Comparison of ENCODE assay signal across 12 cellular contexts in the genomic region with DNA sequence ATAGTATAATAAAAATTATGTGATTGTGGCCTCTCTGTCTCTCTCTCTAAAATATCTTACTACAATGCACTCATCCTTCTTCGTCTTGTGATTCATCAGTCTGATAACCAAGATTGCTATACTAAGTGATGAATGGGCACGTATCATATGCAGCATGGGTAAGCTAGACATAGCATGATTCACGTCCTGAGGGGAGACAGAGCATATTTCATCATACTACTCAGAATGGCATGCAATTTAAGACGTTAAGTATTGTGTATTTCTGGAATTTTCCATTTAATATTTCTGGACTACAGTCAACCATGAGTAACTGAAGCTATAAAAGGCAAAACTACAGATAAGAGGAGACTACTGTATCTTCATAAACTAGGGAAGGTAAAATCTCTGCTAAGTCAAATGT.
DNase-seq lines count a peak whose midpoint lies in the region; ATAC-seq and TF ChIP-seq lines count a peak whose summit lies in the region.
"Had no signal": no experiment of that assay in that cellular context is flagged by ENCODE, and none has a peak within 500 bp of the region (broad histone marks: within the 10 kb centered on the region; RNA-seq: fewer than 3 reads in every experiment).

No MANE protein-coding gene starts in this region.

- CTCF ChIA-PET in Panc1 (lab: Charles Lee): no interaction called here

- H3K27ac ChIP-seq in Panc1 (ENCODE audit: low read length) (no peak overlapping the region), smooth muscle cell (ENCODE audit: low read depth) (peak overlapping the region; percentile 90)
- H3K27ac ChIP-seq: 22Rv1, pancreas had no signal

- 3% methylated on average over 4 of the region's 4 CpGs for WGBS in smooth muscle cell (ENCODE audit: low lambda C conversion rate)

- no peak overlapping the region for H2AFZ ChIP-seq in smooth muscle cell (ENCODE audit: low read depth)

- no peaks in the 10 kb centered on the region for H3K79me2 ChIP-seq in smooth muscle cell (ENCODE audit: low read depth)

- no peaks in the 10 kb centered on the region for H3K4me1 ChIP-seq in Panc1 (ENCODE audit: control insufficient read depth, insufficient read depth, low read length)
- H3K4me1 ChIP-seq in smooth muscle cell (ENCODE audit: low read depth): peaks cover 12% of the 10 kb centered on the region
- H3K4me1 ChIP-seq: pancreas had no signal

- H3K27me3 Mint-ChIP-seq in activated T-helper 1 cell treated with anti-CD3 and anti-CD28 coated beads, Interleukin-12 subunit alpha, Interleukin-12 subunit beta, Interleukin-2, Interleukin-4 antibody, amounts not matched to agents 30 ng/mL and 10 ng/mL and 1 ng/mL, durations not matched to agents 14 hours and 24 hours and 36 hours (ENCODE audit: insufficient read depth): no peaks in the 10 kb centered on the region

- no peak overlapping the region for H3K27ac Mint-ChIP-seq in activated T-helper 1 cell treated with anti-CD3 and anti-CD28 coated beads, Interleukin-12 subunit alpha, Interleukin-12 subunit beta, Interleukin-2, Interleukin-4 antibody, amounts not matched to agents 30 ng/mL and 10 ng/mL and 1 ng/mL, durations not matched to agents 14 hours and 24 hours and 36 hours

- H3K9ac ChIP-seq in smooth muscle cell (ENCODE audit: low read depth): no peak overlapping the region

- H3K36me3 ChIP-seq in Panc1 (ENCODE audit: control insufficient read depth, insufficient read depth, low read length) (no peaks in the 10 kb centered on the region), smooth muscle cell (ENCODE audit: low read depth) (no peaks in the 10 kb centered on the region)
- H3K36me3 ChIP-seq: pancreas had no signal

- intact Hi-C loops in Panc1 (cut with micrococcal nuclease; ENCODE audit: unreplicated experiment): no loop called here
- intact Hi-C loops in activated T-helper 1 cell treated with anti-CD3 and anti-CD28 coated beads, Interleukin-12 subunit alpha, Interleukin-12 subunit beta, Interleukin-2, Interleukin-4 antibody, amounts not matched to agents 30 ng/mL and 10 ng/mL and 1 ng/mL, durations not matched to agents 14 hours and 24 hours and 36 hours (cut with micrococcal nuclease): no loop called here
- intact Hi-C loops in posterior cingulate gyrus (cut with DNase I): no loop called here

- H3K27me3 ChIP-seq in Panc1 (ENCODE audit: control insufficient read depth, insufficient read depth, low read length) (no peaks in the 10 kb centered on the region), smooth muscle cell (ENCODE audit: low read depth) (no peaks in the 10 kb centered on the region)
- H3K27me3 ChIP-seq: pancreas had no signal

- H3K9me3 Mint-ChIP-seq in activated T-helper 1 cell treated with anti-CD3 and anti-CD28 coated beads, Interleukin-12 subunit alpha, Interleukin-12 subunit beta, Interleukin-2, Interleukin-4 antibody, amounts not matched to agents 30 ng/mL and 10 ng/mL and 1 ng/mL, durations not matched to agents 14 hours and 24 hours and 36 hours: no peaks in the 10 kb centered on the region

- H3K4me3 ChIP-seq in Panc1 (ENCODE audit: low read depth in 2 of 2, low read length in 2 of 2) (no peak overlapping the region), smooth muscle cell (no peak overlapping the region)
- H3K4me3 ChIP-seq: pancreas had no signal

- POLR2A ChIA-PET in Panc1 (lab: Charles Lee): interaction anchor here (0.6 kb wide), 1 partner anchor 417 kb away, joined by 4 read pairs; no protein-coding TSS in a partner anchor

- peaks cover 7% of the 10 kb centered on the region for H3F3A ChIP-seq in smooth muscle cell (ENCODE audit: low read depth)

- TF ChIP-seq CTCF in Panc1 (IDR thresholded peaks at IDR 0.05): no peak
- TF ChIP-seq CTCF in smooth muscle cell (IDR thresholded peaks at IDR 0.05; ENCODE audit: borderline replicate concordance, insufficient read depth, poor library complexity, severe bottlenecking): no peak

- peaks cover 4% of the 10 kb centered on the region for H3K4me1 Mint-ChIP-seq in activated T-helper 1 cell treated with anti-CD3 and anti-CD28 coated beads, Interleukin-12 subunit alpha, Interleukin-12 subunit beta, Interleukin-2, Interleukin-4 antibody, amounts not matched to agents 30 ng/mL and 10 ng/mL and 1 ng/mL, durations not matched to agents 14 hours and 24 hours and 36 hours (ENCODE audit: low read depth)

- in situ Hi-C loops in Panc1 (cut with HindIII; ENCODE audit: low pct_unique_long_range_greater_than_20kb, low sequenced_read_pairs): no loop called here

- no peaks in the 10 kb centered on the region for H3K9me3 ChIP-seq in Panc1 (ENCODE audit: control insufficient read depth, insufficient read depth, low read depth, low read length)
- H3K9me3 ChIP-seq in smooth muscle cell (replicated peaks; ENCODE audit: low read depth): no peaks in the 10 kb centered on the region
- H3K9me3 ChIP-seq: pancreas had no signal

- H3K36me3 Mint-ChIP-seq in activated T-helper 1 cell treated with anti-CD3 and anti-CD28 coated beads, Interleukin-12 subunit alpha, Interleukin-12 subunit beta, Interleukin-2, Interleukin-4 antibody, amounts not matched to agents 30 ng/mL and 10 ng/mL and 1 ng/mL, durations not matched to agents 14 hours and 24 hours and 36 hours (ENCODE audit: low read depth): peaks cover 5% of the 10 kb centered on the region

- BruUV-seq in Panc1 (replicated peaks; lab: Mats Ljungman, UMichigan): no TSS peak

- peak overlapping the region; percentile 55 for H3K4me2 ChIP-seq in smooth muscle cell

- ATAC-seq in Panc1 (peak; percentile 60; the same call in 1 of the 2 replicates), esophagus mucosa (peak; percentile 47), HG03135 (IDR thresholded peaks at IDR 0.05; ENCODE audit: unreplicated experiment) (no peak)

- H3K4me3 Mint-ChIP-seq in activated T-helper 1 cell treated with anti-CD3 and anti-CD28 coated beads, Interleukin-12 subunit alpha, Interleukin-12 subunit beta, Interleukin-2, Interleukin-4 antibody, amounts not matched to agents 30 ng/mL and 10 ng/mL and 1 ng/mL, durations not matched to agents 14 hours and 24 hours and 36 hours: no peak overlapping the region

- DNase-seq in NOMO-1 treated with DMSO at 0.1 percent for 48 hours (lab: John Stamatoyannopoulos, UW; ENCODE audit: unreplicated experiment): peak; percentile 3
- DNase-seq in NOMO-1 treated with dmso at 0.1 percent for 144 hours (lab: John Stamatoyannopoulos, UW; ENCODE audit: unreplicated experiment): no peak
- DNase-seq in Panc1 (ENCODE audit: low read depth, low spot score): peak; percentile 41
- DNase-seq in smooth muscle cell (lab: John Stamatoyannopoulos, UW; ENCODE audit: unreplicated experiment): no peak
- no peak for DNase-seq in activated T-helper 1 cell treated with anti-CD3 and anti-CD28 coated beads, Interleukin-12 subunit alpha, Interleukin-12 subunit beta, Interleukin-2, Interleukin-4 antibody, amounts not matched to agents 30 ng/mL and 10 ng/mL and 1 ng/mL, durations not matched to agents 14 hours and 24 hours and 36 hours (ENCODE audit: low spot score)
- no peak for DNase-seq in posterior cingulate gyrus
- DNase-seq: activated CD4-positive, alpha-beta T cell treated with anti-CD3 and anti-CD28 coated beads for 4 hours; NCI-H1092; pancreas had no signal

- no peaks in the 10 kb centered on the region for H4K20me1 ChIP-seq in smooth muscle cell (ENCODE audit: low read depth)

Comparison
In these comparisons a context has a peak if more than half of its experiments do, and no peak if none do; other contexts are left out.
1. DNase-seq: peak in NOMO-1 treated with DMSO at 0.1 percent for 48 hours (single experiment) and Panc1 (single experiment); none in NOMO-1 treated with dmso at 0.1 percent for 144 hours (single experiment), smooth muscle cell (single experiment), activated T-helper 1 cell treated with anti-CD3 and anti-CD28 coated beads, Interleukin-12 subunit alpha, Interleukin-12 subunit beta, Interleukin-2, Interleukin-4 antibody, amounts not matched to agents 30 ng/mL and 10 ng/mL and 1 ng/mL, durations not matched to agents 14 hours and 24 hours and 36 hours (single experiment) and posterior cingulate gyrus (0 of 10).